In the genomic region with DNA sequence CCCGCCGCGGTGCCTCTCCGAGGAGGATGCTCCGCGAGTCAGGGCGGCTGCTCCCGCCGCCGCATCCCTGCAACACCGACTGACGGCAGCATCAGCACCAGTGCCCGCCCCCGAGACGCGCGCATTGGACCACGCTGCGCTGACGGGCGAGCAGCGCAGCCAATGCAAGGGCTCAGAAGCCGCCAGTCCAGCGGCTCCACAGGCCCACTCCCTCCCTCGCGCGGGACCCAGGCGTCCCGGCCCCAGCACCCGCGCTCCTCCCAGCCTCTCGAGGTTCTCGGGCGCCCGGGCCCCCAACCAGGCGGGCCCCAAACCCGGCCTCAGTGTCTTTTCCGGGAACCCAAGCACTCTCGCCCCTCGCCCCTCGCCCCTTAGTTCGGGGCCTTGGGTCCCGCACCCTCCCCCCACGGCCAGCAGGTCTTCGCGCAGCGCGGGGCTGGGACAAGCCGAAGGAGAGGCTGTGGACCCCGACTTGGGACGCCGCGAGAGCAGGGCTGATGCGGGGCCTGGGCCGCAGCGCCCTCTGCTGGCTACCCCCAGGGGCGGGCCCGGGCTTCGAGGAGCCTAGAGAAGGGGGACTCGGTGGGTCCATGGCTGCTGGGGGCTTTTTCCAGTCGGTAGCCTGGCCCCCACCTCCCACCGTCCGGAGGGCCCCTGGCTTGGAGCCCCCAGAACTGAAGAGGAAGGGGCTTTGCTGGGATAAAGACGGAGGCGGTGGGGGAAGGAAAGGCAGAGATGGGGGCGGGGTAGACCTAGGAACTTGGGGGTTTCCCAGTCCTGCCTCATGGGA, we compare ENCODE assay signal across 9 cellular contexts. TPM values are rescaled to one million over a fixed set of nuclear protein-coding genes. Genes with fewer than 3 reads are reported as not detected.
DNase-seq lines count a peak whose midpoint lies in the region; ATAC-seq and TF ChIP-seq lines count a peak whose summit lies in the region.
"Had no signal": no experiment of that assay in that cellular context is flagged by ENCODE, and none has a peak within 500 bp of the region (broad histone marks: within the 10 kb centered on the region; RNA-seq: fewer than 3 reads in every experiment).

Gene NRXN2, minus strand, starts transcription at position 81 of the 790 bp plus-strand sequence. CDS start 9,498 bp downstream, outside the sequence.

- no peak within 1 kb of the TSS; the same call in 1 of the 2 replicates for H3K18ac ChIP-seq in IMR-90 (ENCODE audit: low read depth, low read length)

- DNase-seq in CMK (ENCODE audit: low read depth) (peak; percentile 49), IMR-90 (peak; percentile 70), PC-9 (peak; percentile 56 to 80), fibroblast of peridontal ligament (ENCODE audit: extremely low read depth) (peak; percentile 64)
- DNase-seq in natural killer cell treated with Interleukin-12 subunit alpha and Interleukin-12 subunit beta and Interleukin-15 and Interleukin-18, amount 100 ng/mL, for 72 hours (ENCODE audit: low spot score): peak; percentile 91
- peak; percentile 85 for DNase-seq in stimulated activated naive CD4-positive, alpha-beta T cell treated with Interleukin-2 at 50 U/mL for 16 hours (lab: John Stamatoyannopoulos, UW)

- dilution Hi-C loops in IMR-90 (cut with HindIII; ENCODE audit: low sequenced_read_pairs, unreplicated experiment): no loop called here

- H3K27me3 Mint-ChIP-seq in activated T-helper 17 cell treated with anti-CD3 and anti-CD28 coated beads, Interleukin-2, amount 50 U/mL, for 72 hours: peaks cover 25% of the 10 kb centered on the region
- peaks cover 0 to 15% of the 10 kb centered on the region in 2 donors for H3K27me3 Mint-ChIP-seq in natural killer cell treated with Interleukin-12 subunit alpha and Interleukin-12 subunit beta and Interleukin-15 and Interleukin-18, amount 100 ng/mL, for 72 hours

- H3K27me3 ChIP-seq in IMR-90 (ENCODE audit: control insufficient read depth, insufficient read depth, low read length) (peaks cover 67% of the 10 kb centered on the region), PC-9 (ENCODE audit: insufficient read depth, low read depth) (peaks cover 84% of the 10 kb centered on the region)

- WGBS in IMR-90 (ENCODE audit: extremely low coverage in 2 of 2, insufficient read length in 1 of 2), 2 experiments: 0% methylated on average over 22 of the region's 66 CpGs; no CpG with 5 or more reads in 1 of the 2 experiments

- peak within 1 kb of the TSS; percentile 24; the same call in 1 of the 2 replicates for H3K9ac ChIP-seq in IMR-90 (ENCODE audit: low read depth, low read length)

- peak within 1 kb of the TSS in 1 of 2 experiments; percentile 24; a peak in 1 of 4 replicates for H4K8ac ChIP-seq in IMR-90 (ENCODE audit: low read depth in 2 of 2, low read length in 2 of 2)

- H2BK15ac ChIP-seq in IMR-90 (ENCODE audit: low read depth, low read length): no peak within 1 kb of the TSS

- no peaks in the 10 kb centered on the region for H3K79me1 ChIP-seq in IMR-90 (ENCODE audit: low read depth in 1 of 2, low read length in 2 of 2)

- H4K20me1 ChIP-seq in IMR-90 (ENCODE audit: insufficient read depth, low read length): no peaks in the 10 kb centered on the region
- H4K20me1 ChIP-seq in PC-9 (ENCODE audit: insufficient read depth): no peaks in the 10 kb centered on the region

- peak within 1 kb of the TSS; percentile 44 for H2AK9ac ChIP-seq in IMR-90 (replicated peaks; ENCODE audit: low read depth, low read length, poor library complexity)

- no peak within 1 kb of the TSS for H2BK20ac ChIP-seq in IMR-90 (ENCODE audit: low read depth, low read length)

- H3K9me2 ChIP-seq in PC-9 (ENCODE audit: insufficient read depth): no peaks in the 10 kb centered on the region

- TF ChIP-seq POLR2A in IMR-90 (IDR thresholded peaks at IDR 0.05; ENCODE audit: low read depth, low read length): no peak

- H3F3A ChIP-seq in PC-9 (ENCODE audit: insufficient read depth, low read depth): no peaks in the 10 kb centered on the region

- H2BK5ac ChIP-seq in IMR-90 (ENCODE audit: low read depth, low read length, poor library complexity, severe bottlenecking): no peak within 1 kb of the TSS

- no peaks in the 10 kb centered on the region for H3K9me3 ChIP-seq in IMR-90 (ENCODE audit: control insufficient read depth, insufficient read depth, low read length)
- H3K9me3 ChIP-seq in PC-9 (ENCODE audit: insufficient read depth, low read depth): no peaks in the 10 kb centered on the region

- BruUV-seq in IMR-90 (replicated peaks; lab: Mats Ljungman, UMichigan) (no TSS peak), PC-9 (replicated peaks; lab: Mats Ljungman, UMichigan) (no TSS peak)

- H3K36me3 ChIP-seq in IMR-90 (ENCODE audit: control insufficient read depth, insufficient read depth, low read length) (no peaks in the 10 kb centered on the region), PC-9 (ENCODE audit: low read depth) (no peaks in the 10 kb centered on the region)

- H3K4me2 ChIP-seq in IMR-90 (ENCODE audit: low read depth, low read length) (peak within 1 kb of the TSS; percentile 68), PC-9 (peak within 1 kb of the TSS; percentile 88)

- CTCF ChIA-PET in IMR-90 (lab: Yijun Ruan, JAX) (interaction anchor here (0.5 kb wide), 1 partner anchor 16 kb away, joined by 3 read pairs; no protein-coding TSS in a partner anchor), PC-9 (lab: Charles Lee) (no interaction called here)

- TF ChIP-seq CTCF in IMR-90 (conservative IDR thresholded peaks at IDR 0.05; ENCODE audit: low read depth, low read length) (peak; percentile 84), PC-9 (conservative IDR thresholded peaks at IDR 0.05) (peak; percentile 99)

- no peak within 1 kb of the TSS for H3K27ac ChIP-seq in IMR-90 (ENCODE audit: insufficient read depth, low read length)
- no peak within 1 kb of the TSS for H3K27ac ChIP-seq in PC-9
- H3K27ac ChIP-seq: epithelial cell of prostate had no signal

- no peaks in the 10 kb centered on the region for H3K4me1 Mint-ChIP-seq in activated T-helper 17 cell treated with anti-CD3 and anti-CD28 coated beads, Interleukin-2, amount 50 U/mL, for 72 hours
- H3K4me1 Mint-ChIP-seq in natural killer cell treated with Interleukin-12 subunit alpha and Interleukin-12 subunit beta and Interleukin-15 and Interleukin-18, amount 100 ng/mL, for 72 hours (ENCODE audit: low read depth in 2 of 2): peaks cover 4 to 13% of the 10 kb centered on the region in 2 donors

- peak; percentile 78 for ATAC-seq in GM21423 (IDR thresholded peaks at IDR 0.05; ENCODE audit: unreplicated experiment)
- peak; percentile 100 for ATAC-seq in IMR-90 (ENCODE audit: low read depth)
- ATAC-seq in activated T-helper 17 cell treated with anti-CD3 and anti-CD28 coated beads, Interleukin-2, amount 50 U/mL, for 72 hours (replicated peaks): peak; percentile 99
- ATAC-seq in natural killer cell treated with Interleukin-12 subunit alpha and Interleukin-12 subunit beta and Interleukin-15 and Interleukin-18, amount 100 ng/mL, for 72 hours: peak; percentile 98 to 99

- no peak within 1 kb of the TSS for H4K91ac ChIP-seq in IMR-90 (ENCODE audit: insufficient read depth, low read depth, low read length)

- in situ Hi-C loops in IMR-90 (cut with MboI; ENCODE audit: low sequenced_read_pairs): no loop called here

- H3K27ac Mint-ChIP-seq in activated T-helper 17 cell treated with anti-CD3 and anti-CD28 coated beads, Interleukin-2, amount 50 U/mL, for 72 hours: no peak within 1 kb of the TSS
- H3K27ac Mint-ChIP-seq in natural killer cell treated with Interleukin-12 subunit alpha and Interleukin-12 subunit beta and Interleukin-15 and Interleukin-18, amount 100 ng/mL, for 72 hours: peak within 1 kb of the TSS in 1 of 2 donors; percentile 48

- no peaks in the 10 kb centered on the region for H3K9me3 Mint-ChIP-seq in activated T-helper 17 cell treated with anti-CD3 and anti-CD28 coated beads, Interleukin-2, amount 50 U/mL, for 72 hours
- H3K9me3 Mint-ChIP-seq in natural killer cell treated with Interleukin-12 subunit alpha and Interleukin-12 subunit beta and Interleukin-15 and Interleukin-18, amount 100 ng/mL, for 72 hours: no peaks in the 10 kb centered on the region

- H3K4me3 ChIP-seq in IMR-90 (ENCODE audit: insufficient read depth, low read depth, low read length) (peak within 1 kb of the TSS; percentile 49), PC-9 (peak within 1 kb of the TSS; percentile 63)

- no peak within 1 kb of the TSS for H3K56ac ChIP-seq in IMR-90 (ENCODE audit: extremely low read depth, insufficient read depth, low read length)

- POLR2A ChIA-PET in IMR-90 (lab: Charles Lee; ENCODE audit: unreplicated experiment): no interaction called here
- POLR2A ChIA-PET in PC-9 (lab: Charles Lee; ENCODE audit: unreplicated experiment): no interaction called here

- H3K4me1 ChIP-seq in IMR-90 (ENCODE audit: control insufficient read depth, insufficient read depth, low read length) (no peaks in the 10 kb centered on the region), PC-9 (replicated peaks; ENCODE audit: insufficient read depth) (peaks cover 6% of the 10 kb centered on the region; the same call in 1 of the 2 replicates)

- H3K79me2 ChIP-seq in PC-9 (ENCODE audit: low read depth): no peaks in the 10 kb centered on the region

- H3K14ac ChIP-seq in IMR-90 (replicated peaks; ENCODE audit: low read depth, low read length): no peak within 1 kb of the TSS

- no peaks in the 10 kb centered on the region for H3K9me1 ChIP-seq in IMR-90 (ENCODE audit: insufficient read depth, low read length)

- no peak within 1 kb of the TSS; the same call in 1 of the 2 replicates for H4K5ac ChIP-seq in IMR-90 (ENCODE audit: low read depth, low read length)

- no peak within 1 kb of the TSS for H3K23ac ChIP-seq in IMR-90 (ENCODE audit: low read depth, low read length)

- no peak within 1 kb of the TSS; the same call in 1 of the 2 replicates for H2AK5ac ChIP-seq in IMR-90 (ENCODE audit: low read depth, low read length)

- peak within 1 kb of the TSS; percentile 56 for H3K4me3 Mint-ChIP-seq in activated T-helper 17 cell treated with anti-CD3 and anti-CD28 coated beads, Interleukin-2, amount 50 U/mL, for 72 hours
- peak within 1 kb of the TSS; percentile 67 for H3K4me3 Mint-ChIP-seq in natural killer cell treated with Interleukin-12 subunit alpha and Interleukin-12 subunit beta and Interleukin-15 and Interleukin-18, amount 100 ng/mL, for 72 hours

- H2AFZ ChIP-seq in IMR-90 (replicated peaks; ENCODE audit: low read length, poor library complexity) (peak within 1 kb of the TSS; percentile 98), PC-9 (peak within 1 kb of the TSS; percentile 94)

- 0 out of 2 replicates have a peak within 1 kb of the TSS, but pooled peaks have one; percentile 16 for H3K4ac ChIP-seq in IMR-90 (ENCODE audit: low read depth, low read length)

- peaks cover 11% of the 10 kb centered on the region for H3K36me3 Mint-ChIP-seq in activated T-helper 17 cell treated with anti-CD3 and anti-CD28 coated beads, Interleukin-2, amount 50 U/mL, for 72 hours (ENCODE audit: low read depth)
- no peaks in the 10 kb centered on the region for H3K36me3 Mint-ChIP-seq in natural killer cell treated with Interleukin-12 subunit alpha and Interleukin-12 subunit beta and Interleukin-15 and Interleukin-18, amount 100 ng/mL, for 72 hours

- intact Hi-C loops in IMR-90 (cut with micrococcal nuclease) (loop anchor here (1.0 kb wide), 1 partner anchor 35 kb away; no protein-coding TSS in a partner anchor), PC-9 (cut with micrococcal nuclease; ENCODE audit: unreplicated experiment) (no loop called here)

- TF ChIP-seq RAD21 in IMR-90 (IDR thresholded peaks at IDR 0.05; ENCODE audit: low read length): peak; percentile 76

- no peak within 1 kb of the TSS for H2BK120ac ChIP-seq in IMR-90 (ENCODE audit: low read depth, low read length)

RNA-seq across cellular contexts. Expression of gene NRXN2, which starts in this region (rescaled TPM):
- total RNA-seq in IMR-90 (2012; rRNA removed): 0.18 and 0.28 TPM in 2 replicates
- polyA plus RNA-seq in IMR-90 (2012; rRNA removed): 0.13 and 0.22 TPM in 2 replicates
- 0.17 and 0.21 TPM in 2 replicates for polyA plus RNA-seq in IMR-90 (2012; cell fraction: cytosol; rRNA removed)
- polyA plus RNA-seq in IMR-90 (2012; cell fraction: nucleus; rRNA removed; ENCODE audit: low replicate concordance): 0.39 and 0.55 TPM in 2 replicates
- 0.10 TPM in 1 of 2 replicates, not detected in the other for total RNA-seq in PC-9 (2021)
- 1 to 10 TPM in 1 of 2 donors, under 1 TPM in 1; 0.11 to 1.2 TPM for total RNA-seq in activated T-helper 17 cell treated with anti-CD3 and anti-CD28 coated beads, Interleukin-2, amount 50 U/mL, for 72 hours
- total RNA-seq in natural killer cell treated with Interleukin-12 subunit alpha and Interleukin-12 subunit beta and Interleukin-15 and Interleukin-18, amount 100 ng/mL, for 72 hours: 1 to 10 TPM in 1 of 2 donors, under 1 TPM in 1; 0.74 to 1.3 TPM

Comparison
In these comparisons a context has a peak if more than half of its experiments do, and no peak if none do; other contexts are left out.
1. Peak in DNase-seq, ATAC-seq, H3K4me3 ChIP-seq, H3K9ac ChIP-seq and H3K4me2 ChIP-seq in IMR-90; RNA of the gene not detected or under 1 TPM.
2. Peak in DNase-seq, H3K4me3 ChIP-seq and H3K4me2 ChIP-seq in PC-9; RNA of the gene not detected or under 1 TPM.